9 cellular contexts compared by ENCODE assay signal in genomic region chr3:115814778-115815380, GRCh38.
DNase-seq lines count a peak whose midpoint lies in the region; ATAC-seq, FAIRE-seq and TF ChIP-seq lines count a peak whose summit lies in the region.
"Had no signal": no experiment of that assay in that cellular context is flagged by ENCODE, and none has a peak within 500 bp of the region (broad histone marks: within the 10 kb centered on the region; RNA-seq: fewer than 3 reads in every experiment).

No MANE protein-coding gene starts in this region.

- H2AFZ ChIP-seq in GM23248 = peak overlapping the region; percentile 27; the same call in 1 of the 2 replicates

- peak; percentile 17 for DNase-seq in DMS114 treated with DMSO at 0.1 percent for 48 hours (lab: John Stamatoyannopoulos, UW; ENCODE audit: unreplicated experiment)
- peak; percentile 85 for DNase-seq in GM23248
- peak; percentile 75 for DNase-seq in NCI-H2107 (lab: John Stamatoyannopoulos, UW)
- DNase-seq in bronchial epithelial cell (ENCODE audit: low read depth) = peak; percentile 69
- peak; percentile 87 for DNase-seq in islet precursor cell
- peak; percentile 58 to 71 for DNase-seq in stimulated activated CD4-positive, alpha-beta T cell treated with anti-CD3 and anti-CD28 coated beads, Interleukin-1b, Interleukin-23, amount 100 ng/mL, for 4 hours (ENCODE audit: low read depth in 2 of 2)

- ATAC-seq in HG02973 (IDR thresholded peaks at IDR 0.05; ENCODE audit: unreplicated experiment) = no peak

- no peaks in the 10 kb centered on the region for H3K79me2 ChIP-seq in GM23248 (ENCODE audit: insufficient read depth)

- no peak overlapping the region for H3K9ac ChIP-seq in GM23248

- 10% methylated on average over 8 of the region's 8 CpGs for WGBS in GM23248 (ENCODE audit: low coverage in 1 of 2, low lambda C conversion rate in 2 of 2, missing lambda C conversion rate in 2 of 2), 2 experiments

- no peak overlapping the region for H3K4me2 ChIP-seq in GM23248 (ENCODE audit: unreplicated experiment)

- H3K27me3 ChIP-seq in GM23248 (replicated peaks; ENCODE audit: insufficient read depth) (no peaks in the 10 kb centered on the region), bronchial epithelial cell (ENCODE audit: control insufficient read depth, insufficient read depth, low read length) (no peaks in the 10 kb centered on the region)

- H3K9me3 ChIP-seq in GM23248 (ENCODE audit: low read depth) = no peaks in the 10 kb centered on the region

- peak; percentile 79 for TF ChIP-seq CTCF in WI38 (IDR thresholded peaks at IDR 0.05; ENCODE audit: low read depth, low read length)
- TF ChIP-seq CTCF in bronchial epithelial cell (IDR thresholded peaks at IDR 0.05; ENCODE audit: insufficient read depth, low read length, severe bottlenecking) = peak; percentile 79

- H3K4me1 ChIP-seq in GM23248 (ENCODE audit: insufficient read depth) = no peaks in the 10 kb centered on the region

- in situ Hi-C loops in GM23248 (cut with MboI) = loop anchor here (10.0 to 25.0 kb wide), 5 partner anchors 120 to 1453 kb away; no protein-coding TSS in a partner anchor

- no peak overlapping the region for H3K27ac ChIP-seq in GM23248

- no peaks in the 10 kb centered on the region for H3F3A ChIP-seq in GM23248 (ENCODE audit: insufficient read depth)

- H3K4me3 ChIP-seq in GM23248 = no peak overlapping the region
- no peak overlapping the region for H3K4me3 ChIP-seq in WI38 (ENCODE audit: low read depth, low read length)
- H3K4me3 ChIP-seq in bronchial epithelial cell (ENCODE audit: low read depth, low read length) = no peak overlapping the region

- H3K36me3 ChIP-seq in GM23248 (ENCODE audit: low read depth) = no peaks in the 10 kb centered on the region
- H3K36me3 ChIP-seq in bronchial epithelial cell (ENCODE audit: control insufficient read depth, insufficient read depth, low read length) = no peaks in the 10 kb centered on the region

- no peaks in the 10 kb centered on the region for H3K9me2 ChIP-seq in GM23248 (ENCODE audit: insufficient read depth)

- no peak for FAIRE-seq in bronchial epithelial cell (lab: Jason Lieb, UNC)
- FAIRE-seq: colon had no signal

- H4K20me1 ChIP-seq in GM23248 (ENCODE audit: insufficient read depth) = no peaks in the 10 kb centered on the region

Comparison
In these comparisons a context has a peak if more than half of its experiments do, and no peak if none do; other contexts are left out.
1. DNase-seq: peak in every context shown above with its lines; median percentile 87 in islet precursor cell; 85 in GM23248; 75 in NCI-H2107; 69 in bronchial epithelial cell; 64 in stimulated activated CD4-positive, alpha-beta T cell treated with anti-CD3 and anti-CD28 coated beads, Interleukin-1b, Interleukin-23, amount 100 ng/mL, for 4 hours; 17 in DMS114 treated with DMSO at 0.1 percent for 48 hours.